1 cellular context compared by ENCODE assay signal in genomic region chr10:103793920-103794883, GRCh38.
TF ChIP-seq lines count a peak whose summit lies in the region.

No MANE protein-coding gene starts in this region.

TF ChIP-seq in HepG2, 621 proteins besides CTCF, POLR2A, EP300 and RAD21 (continued from another document and continues in another):
- TF ChIP-seq ETS1 (CRISPR knock-in tag; IDR thresholded peaks at IDR 0.05) (no peak), ATF2 (CRISPR knock-in tag; IDR thresholded peaks at IDR 0.05) (peak; percentile 94), MEIS2 (CRISPR knock-in tag; IDR thresholded peaks at IDR 0.05) (peak; percentile 86; the same call in 1 of the 2 replicates), DR1 (CRISPR knock-in tag; IDR thresholded peaks at IDR 0.05) (no peak), ZFAT (CRISPR knock-in tag; conservative IDR thresholded peaks at IDR 0.05) (no peak), ESRRA (CRISPR knock-in tag; IDR thresholded peaks at IDR 0.05; ENCODE audit: low read depth) (peak; percentile 93), EHMT2 (IDR thresholded peaks at IDR 0.05; ENCODE audit: borderline replicate concordance, low read depth, low read length) (0 out of 2 replicates have a peak, but pooled peaks have one; percentile 5), YEATS2 (CRISPR knock-in tag; IDR thresholded peaks at IDR 0.05; ENCODE audit: borderline replicate concordance) (peak; percentile 76; the same call in 1 of the 2 replicates), BRD4 (CRISPR knock-in tag; IDR thresholded peaks at IDR 0.05) (peak; percentile 92), ZNF713 (CRISPR knock-in tag; IDR thresholded peaks at IDR 0.05) (peak; percentile 83; the same call in 1 of the 2 replicates), HDAC2 (CRISPR knock-in tag; IDR thresholded peaks at IDR 0.05) (peak; percentile 99), ZNF430 (CRISPR knock-in tag; IDR thresholded peaks at IDR 0.05) (peak; percentile 89), ZNF501 (CRISPR knock-in tag; IDR thresholded peaks at IDR 0.05) (peak; percentile 96), ZFX (CRISPR knock-in tag; IDR thresholded peaks at IDR 0.05; ENCODE audit: low read depth) (peak; percentile 73), DBP (CRISPR knock-in tag; IDR thresholded peaks at IDR 0.05; ENCODE audit: not compliant biosample characterization) (no peak), HOMEZ (CRISPR knock-in tag; IDR thresholded peaks at IDR 0.05; ENCODE audit: low read depth) (peak; percentile 93), ZMAT3 (CRISPR knock-in tag; conservative IDR thresholded peaks at IDR 0.05) (peak; percentile 80; the same call in 1 of the 2 replicates), ZNF572 (CRISPR knock-in tag; IDR thresholded peaks at IDR 0.05) (peak; percentile 87; the same call in 1 of the 2 replicates), HINFP (CRISPR knock-in tag; IDR thresholded peaks at IDR 0.05; ENCODE audit: low read depth) (peak; percentile 81), NAIF1 (CRISPR knock-in tag; IDR thresholded peaks at IDR 0.05; ENCODE audit: borderline replicate concordance) (peak; percentile 55; the same call in 1 of the 2 replicates), ZNF276 (CRISPR knock-in tag; IDR thresholded peaks at IDR 0.05; ENCODE audit: low read depth) (peak; percentile 93), ZBTB25 (CRISPR knock-in tag; IDR thresholded peaks at IDR 0.05) (peak; percentile 95), NPAS2 (CRISPR knock-in tag; IDR thresholded peaks at IDR 0.05; ENCODE audit: borderline replicate concordance) (no peak), PLSCR1 (CRISPR knock-in tag; IDR thresholded peaks at IDR 0.05; ENCODE audit: borderline replicate concordance) (no peak), TBL1XR1 (IDR thresholded peaks at IDR 0.05; ENCODE audit: borderline replicate concordance, low read length, partially characterized antibody) (peak; percentile 81), MIER2 (CRISPR knock-in tag; IDR thresholded peaks at IDR 0.05) (peak; percentile 60; the same call in 1 of the 2 replicates), TEAD3 (CRISPR knock-in tag; optimal IDR thresholded peaks at IDR 0.05; ENCODE audit: borderline replicate concordance) (peak; percentile 86), MTERF4 (CRISPR knock-in tag; IDR thresholded peaks at IDR 0.05) (no peak), ZNF768 (CRISPR knock-in tag; IDR thresholded peaks at IDR 0.05) (peak; percentile 55; the same call in 1 of the 2 replicates), CBFB (CRISPR knock-in tag; IDR thresholded peaks at IDR 0.05) (peak; percentile 92), ZSCAN25 (CRISPR knock-in tag; IDR thresholded peaks at IDR 0.05) (peak; percentile 79), GMEB2 (CRISPR knock-in tag; IDR thresholded peaks at IDR 0.05; ENCODE audit: low read depth) (no peak; the same call in 1 of the 2 replicates), TFDP1 (CRISPR knock-in tag; IDR thresholded peaks at IDR 0.05; ENCODE audit: borderline replicate concordance) (no peak; the same call in 1 of the 2 replicates), ZSCAN29 (CRISPR knock-in tag; conservative IDR thresholded peaks at IDR 0.05) (peak; percentile 92), ZFP91 (CRISPR knock-in tag; IDR thresholded peaks at IDR 0.05; ENCODE audit: borderline replicate concordance) (peak; percentile 88), ZBTB39 (CRISPR knock-in tag; IDR thresholded peaks at IDR 0.05) (no peak), MYPOP (CRISPR knock-in tag; IDR thresholded peaks at IDR 0.05) (peak; percentile 91), NFRKB (IDR thresholded peaks at IDR 0.05) (no peak), ZSCAN20 (CRISPR knock-in tag; IDR thresholded peaks at IDR 0.05; ENCODE audit: borderline replicate concordance) (0 out of 2 replicates have a peak, but pooled peaks have one; percentile 66)
